In the genomic region with DNA sequence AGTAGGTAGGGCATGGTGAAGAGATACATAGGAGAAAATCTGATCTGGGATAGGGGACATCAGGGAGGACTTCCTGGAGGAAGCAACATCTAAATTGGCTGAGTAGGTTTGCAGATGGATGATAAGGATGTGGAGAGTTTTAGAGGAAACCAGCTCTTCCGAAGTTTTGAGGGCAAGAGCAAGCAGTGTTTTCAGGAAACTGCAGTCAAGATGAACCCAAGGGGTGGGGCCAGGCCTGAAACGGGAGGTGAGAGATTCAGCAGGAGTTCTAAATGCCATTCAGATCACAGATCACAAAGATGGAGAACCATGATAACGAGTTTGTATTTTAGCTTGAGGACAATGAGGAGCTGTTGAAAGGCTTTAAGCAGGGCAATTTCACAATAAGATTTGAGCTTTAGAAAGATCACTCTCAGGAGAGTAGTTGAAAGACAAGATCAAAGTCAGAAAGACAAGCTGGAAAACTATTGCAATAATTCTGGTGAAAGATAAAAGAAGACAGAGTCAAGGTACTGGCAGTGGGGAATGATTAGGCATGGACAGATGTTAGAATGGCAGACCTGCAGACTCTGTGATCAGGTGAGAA, we compare ENCODE assay signal across 30 cellular contexts.
DNase-seq lines count a peak whose midpoint lies in the region; ATAC-seq and TF ChIP-seq lines count a peak whose summit lies in the region.
"Had no signal": no experiment of that assay in that cellular context is flagged by ENCODE, and none has a peak within 500 bp of the region (broad histone marks: within the 10 kb centered on the region; RNA-seq: fewer than 3 reads in every experiment).

No MANE protein-coding gene starts in this region.

- no peak for TF ChIP-seq POLR2A in esophagus muscularis mucosa (IDR thresholded peaks at IDR 0.05; ENCODE audit: low read depth)
- TF ChIP-seq POLR2A in heart left ventricle (IDR thresholded peaks at IDR 0.05) = no peak

- H3K4me3 ChIP-seq in naive thymus-derived CD4-positive, alpha-beta T cell (ENCODE audit: low read length) = no peak overlapping the region
- H3K4me3 ChIP-seq in esophagus muscularis mucosa = no peak overlapping the region
- no peak overlapping the region for H3K4me3 ChIP-seq in heart left ventricle
- H3K4me3 ChIP-seq: adrenal gland, MG63, SJSA1, skin epidermis, tibial artery had no signal

- H3K9me3 ChIP-seq in naive thymus-derived CD4-positive, alpha-beta T cell (ENCODE audit: control insufficient read depth in 2 of 3, low read length in 3 of 3) = no peaks in the 10 kb centered on the region
- H3K9me3 ChIP-seq in esophagus muscularis mucosa (no peaks in the 10 kb centered on the region), heart left ventricle (no peaks in the 10 kb centered on the region)
- H3K9me3 ChIP-seq: adrenal gland, MG63, SJSA1, tibial artery had no signal

- no peaks in the 10 kb centered on the region for H3K36me3 Mint-ChIP-seq in activated CD8-positive, alpha-beta T cell treated with anti-CD3 and anti-CD28 coated beads for 36 hours (ENCODE audit: low read depth)
- H3K36me3 Mint-ChIP-seq in activated CD8-positive, alpha-beta T cell treated with anti-CD3 and anti-CD28 coated beads, Interleukin-2, amount 10 ng/mL, durations not matched to agents 7 days and 5 days (ENCODE audit: low read depth) = peaks cover under 1% of the 10 kb centered on the region
- H3K36me3 Mint-ChIP-seq in naive thymus-derived CD4-positive, alpha-beta T cell = peaks cover 0 to 2% (median under 1%) of the 10 kb centered on the region in 5 donors
- H3K36me3 Mint-ChIP-seq: WTC11 had no signal

- CTCF ChIA-PET in activated CD8-positive, alpha-beta T cell treated with anti-CD3 and anti-CD28 coated beads for 36 hours (lab: Charles Lee) = interaction anchor here (1.2 to 4.8 kb wide), 2 partner anchors 23 to 311 kb away, joined by 4 to 66 read pairs; no protein-coding TSS in a partner anchor
- CTCF ChIA-PET in activated CD8-positive, alpha-beta T cell treated with anti-CD3 and anti-CD28 coated beads, Interleukin-2, amount 10 ng/mL, durations not matched to agents 7 days and 5 days (lab: Charles Lee) = interaction anchor here (1.4 to 3.3 kb wide), 3 partner anchors 21 to 312 kb away, joined by 4 to 22 read pairs (median 12); no protein-coding TSS in a partner anchor
- CTCF ChIA-PET in naive thymus-derived CD4-positive, alpha-beta T cell (lab: Charles Lee) = interaction anchor here (0.6 to 2.3 kb wide), 3 partner anchors 23 to 667 kb away, joined by 3 to 14 read pairs (median 4); no protein-coding TSS in a partner anchor

- TF ChIP-seq CTCF in activated CD8-positive, alpha-beta T cell treated with anti-CD3 and anti-CD28 coated beads for 36 hours (IDR thresholded peaks at IDR 0.05) = no peak
- TF ChIP-seq CTCF in esophagus muscularis mucosa (IDR thresholded peaks at IDR 0.05) (no peak), heart left ventricle (IDR thresholded peaks at IDR 0.05) (no peak)

- no peak overlapping the region for H3K27ac ChIP-seq in naive thymus-derived CD4-positive, alpha-beta T cell (ENCODE audit: low read depth, low read length)
- no peak overlapping the region for H3K27ac ChIP-seq in esophagus muscularis mucosa (replicated peaks in 1 of 4)
- no peak overlapping the region for H3K27ac ChIP-seq in heart left ventricle
- H3K27ac ChIP-seq: adrenal gland, brain microvascular endothelial cell, epithelial cell of prostate, SJSA1, skin epidermis, tibial artery had no signal

- no peak for ATAC-seq in activated CD8-positive, alpha-beta T cell treated with anti-CD3 and anti-CD28 coated beads for 36 hours
- no peak for ATAC-seq in activated CD8-positive, alpha-beta T cell treated with anti-CD3 and anti-CD28 coated beads, Interleukin-2, amount 10 ng/mL, durations not matched to agents 7 days and 5 days
- no peak for ATAC-seq in naive thymus-derived CD4-positive, alpha-beta T cell
- ATAC-seq in heart left ventricle = no peak
- ATAC-seq: natural killer cell treated with Interleukin-12 subunit alpha and Interleukin-12 subunit beta and Interleukin-15 and Interleukin-18, amount 100 ng/mL, for 72 hours; stimulated activated naive CD8-positive, alpha-beta T cell treated with anti-CD3 and anti-CD28 coated beads, Interleukin-15, amount 100 ng/mL, for 72 hours; WTC11 had no signal

- intact Hi-C loops in activated CD8-positive, alpha-beta T cell treated with anti-CD3 and anti-CD28 coated beads for 36 hours (cut with micrococcal nuclease) = no loop called here
- intact Hi-C loops in naive thymus-derived CD4-positive, alpha-beta T cell (cut with micrococcal nuclease) = loop anchor here in 1 of 2 donors (5.0 to 10.0 kb wide), 4 partner anchors 71 to 403 kb away; a partner anchor contains a TSS
- intact Hi-C loops in esophagus muscularis mucosa (cut with DNase I) (loop anchor here (10.0 kb wide), 2 partner anchors 183 to 313 kb away; no protein-coding TSS in a partner anchor), heart left ventricle (cut with DNase I) (loop anchor here (5.0 to 10.0 kb wide), 11 partner anchors 83 to 511 kb away; a partner anchor contains a TSS)

- no peaks in the 10 kb centered on the region for H3K27me3 ChIP-seq in naive thymus-derived CD4-positive, alpha-beta T cell (ENCODE audit: control insufficient read depth in 2 of 2, insufficient read depth in 2 of 2, low read length in 2 of 2)
- no peaks in the 10 kb centered on the region for H3K27me3 ChIP-seq in esophagus muscularis mucosa
- H3K27me3 ChIP-seq in heart left ventricle = no peaks in the 10 kb centered on the region
- H3K27me3 ChIP-seq: adrenal gland, brain microvascular endothelial cell, MG63, tibial artery had no signal

- H3K9me3 Mint-ChIP-seq in activated CD8-positive, alpha-beta T cell treated with anti-CD3 and anti-CD28 coated beads for 36 hours = peaks cover 2% of the 10 kb centered on the region
- peaks cover 4% of the 10 kb centered on the region for H3K9me3 Mint-ChIP-seq in activated CD8-positive, alpha-beta T cell treated with anti-CD3 and anti-CD28 coated beads, Interleukin-2, amount 10 ng/mL, durations not matched to agents 7 days and 5 days (ENCODE audit: insufficient read depth)
- H3K9me3 Mint-ChIP-seq in naive thymus-derived CD4-positive, alpha-beta T cell = peaks cover 0 to 2% (median 1%) of the 10 kb centered on the region in 11 donors
- H3K9me3 Mint-ChIP-seq: H9; natural killer cell treated with Interleukin-12 subunit alpha and Interleukin-12 subunit beta and Interleukin-15 and Interleukin-18, amount 100 ng/mL, for 72 hours had no signal

- H3K4me3 Mint-ChIP-seq in activated CD8-positive, alpha-beta T cell treated with anti-CD3 and anti-CD28 coated beads for 36 hours = no peak overlapping the region
- H3K4me3 Mint-ChIP-seq in activated CD8-positive, alpha-beta T cell treated with anti-CD3 and anti-CD28 coated beads, Interleukin-2, amount 10 ng/mL, durations not matched to agents 7 days and 5 days = no peak overlapping the region
- H3K4me3 Mint-ChIP-seq in naive thymus-derived CD4-positive, alpha-beta T cell = peak overlapping the region in 6 of 10 donors; percentile 2 to 43 (median 8)
- H3K4me3 Mint-ChIP-seq: H9; natural killer cell treated with Interleukin-12 subunit alpha and Interleukin-12 subunit beta and Interleukin-15 and Interleukin-18, amount 100 ng/mL, for 72 hours; stimulated activated naive CD8-positive, alpha-beta T cell treated with anti-CD3 and anti-CD28 coated beads, Interleukin-15, amount 100 ng/mL, for 72 hours; WTC11 had no signal

- H3K4me1 Mint-ChIP-seq in activated CD8-positive, alpha-beta T cell treated with anti-CD3 and anti-CD28 coated beads for 36 hours (ENCODE audit: low read depth) = peaks cover 8% of the 10 kb centered on the region
- peaks cover 9% of the 10 kb centered on the region for H3K4me1 Mint-ChIP-seq in activated CD8-positive, alpha-beta T cell treated with anti-CD3 and anti-CD28 coated beads, Interleukin-2, amount 10 ng/mL, durations not matched to agents 7 days and 5 days (ENCODE audit: low read depth)
- peaks cover 12 to 47% (median 17%) of the 10 kb centered on the region in 7 donors for H3K4me1 Mint-ChIP-seq in naive thymus-derived CD4-positive, alpha-beta T cell

- no peak overlapping the region for H3K27ac Mint-ChIP-seq in activated CD8-positive, alpha-beta T cell treated with anti-CD3 and anti-CD28 coated beads for 36 hours
- no peak overlapping the region for H3K27ac Mint-ChIP-seq in activated CD8-positive, alpha-beta T cell treated with anti-CD3 and anti-CD28 coated beads, Interleukin-2, amount 10 ng/mL, durations not matched to agents 7 days and 5 days
- peak overlapping the region; percentile 1 to 76 (median 10) for H3K27ac Mint-ChIP-seq in naive thymus-derived CD4-positive, alpha-beta T cell
- H3K27ac Mint-ChIP-seq: H9; natural killer cell treated with Interleukin-12 subunit alpha and Interleukin-12 subunit beta and Interleukin-15 and Interleukin-18, amount 100 ng/mL, for 72 hours; stimulated activated naive CD8-positive, alpha-beta T cell treated with anti-CD3 and anti-CD28 coated beads, Interleukin-15, amount 100 ng/mL, for 72 hours; WTC11 had no signal

- no peak for TF ChIP-seq EP300 in esophagus muscularis mucosa (IDR thresholded peaks at IDR 0.05)

- 68% methylated on average over 3 of the region's 3 CpGs for WGBS in esophagus muscularis mucosa
- 42 to 54% (median 47%) methylated on average over 3 of the region's 3 CpGs for WGBS in heart left ventricle, 4 donors

- H3K36me3 ChIP-seq in naive thymus-derived CD4-positive, alpha-beta T cell (ENCODE audit: control insufficient read depth in 2 of 3, insufficient read depth in 3 of 3, low read length in 3 of 3) = no peaks in the 10 kb centered on the region
- H3K36me3 ChIP-seq in esophagus muscularis mucosa (no peaks in the 10 kb centered on the region), heart left ventricle (no peaks in the 10 kb centered on the region)
- H3K36me3 ChIP-seq: adrenal gland, brain microvascular endothelial cell, MG63, SJSA1, tibial artery had no signal

- DNase-seq in activated CD8-positive, alpha-beta T cell treated with anti-CD3 and anti-CD28 coated beads for 36 hours = peak; percentile 11
- no peak for DNase-seq in activated CD8-positive, alpha-beta T cell treated with anti-CD3 and anti-CD28 coated beads, Interleukin-2, amount 10 ng/mL, durations not matched to agents 7 days and 5 days
- DNase-seq in ELF-1 (ENCODE audit: low read depth, low spot score) (peak; percentile 53), UCSD-AML1 (lab: John Stamatoyannopoulos, UW; ENCODE audit: unreplicated experiment) (peak; percentile 28), esophagus muscularis mucosa (ENCODE audit: extremely low spot score) (no peak), NCI-H1694 (lab: John Stamatoyannopoulos, UW) (no peak), heart left ventricle (no peak)
- peak in 3 of 9 donors; percentile 16 to 42 (median 34) for DNase-seq in naive thymus-derived CD4-positive, alpha-beta T cell
- DNase-seq: ACHN; activated CD8-positive, alpha-beta memory T cell treated with anti-CD3 and anti-CD28 coated beads for 24 hours; activated gamma-delta T cell treated with Interleukin-2 at 50 U/mL for 16 hours; adrenal gland; brain microvascular endothelial cell; DMS79 treated with DMSO at 0.1 percent for 48 hours; H9; kidney; MG63; NCI-H1417 treated with DMSO at 0.1 percent for 48 hours; NCI-H2081 treated with DMSO at 0.1 percent for 48 hours; NCI-H446; NCI-H82; stimulated activated CD4-positive, alpha-beta T cell treated with anti-CD3 and anti-CD28 coated beads, Interleukin-1b, Interleukin-23, amount 100 ng/mL, for 48 hours; stimulated activated CD8-positive, alpha-beta memory T cell treated with anti-CD3 and anti-CD28 coated beads, Interleukin-4, amount 100 ng/mL, for 48 hours; stimulated activated naive CD8-positive, alpha-beta T cell treated with anti-CD3 and anti-CD28 coated beads, Interleukin-15, amount 100 ng/mL, for 72 hours; tibial artery had no signal

- peaks cover 0 to 11% of the 10 kb centered on the region in 2 donors for H3K4me1 ChIP-seq in naive thymus-derived CD4-positive, alpha-beta T cell (ENCODE audit: control insufficient read depth in 2 of 2, insufficient read depth in 2 of 2, low read length in 2 of 2)
- peaks cover 15 to 27% (median 26%) of the 10 kb centered on the region in 4 donors for H3K4me1 ChIP-seq in esophagus muscularis mucosa
- H3K4me1 ChIP-seq in heart left ventricle = peaks cover 0 to 37% (median 21%) of the 10 kb centered on the region in 12 donors
- H3K4me1 ChIP-seq: SJSA1 had no signal

- POLR2A ChIA-PET in activated CD8-positive, alpha-beta T cell treated with anti-CD3 and anti-CD28 coated beads for 36 hours (lab: Charles Lee) = interaction anchor here (0.6 kb wide), 1 partner anchor 8 kb away, joined by 3 read pairs; no protein-coding TSS in a partner anchor
- POLR2A ChIA-PET in activated CD8-positive, alpha-beta T cell treated with anti-CD3 and anti-CD28 coated beads, Interleukin-2, amount 10 ng/mL, durations not matched to agents 7 days and 5 days (lab: Charles Lee) = interaction anchor here (1.8 kb wide), 1 partner anchor 23 kb away, joined by 5 read pairs; no protein-coding TSS in a partner anchor
- POLR2A ChIA-PET in naive thymus-derived CD4-positive, alpha-beta T cell (lab: Charles Lee) = interaction anchor here (0.6 to 1.2 kb wide), 2 partner anchors 45 to 400 kb away, joined by 4 to 5 read pairs; no protein-coding TSS in a partner anchor

- peaks cover 5% of the 10 kb centered on the region for H3K27me3 Mint-ChIP-seq in activated CD8-positive, alpha-beta T cell treated with anti-CD3 and anti-CD28 coated beads for 36 hours
- H3K27me3 Mint-ChIP-seq in activated CD8-positive, alpha-beta T cell treated with anti-CD3 and anti-CD28 coated beads, Interleukin-2, amount 10 ng/mL, durations not matched to agents 7 days and 5 days (ENCODE audit: low read depth) = peaks cover 14% of the 10 kb centered on the region
- peaks cover 0 to 6% (median 3%) of the 10 kb centered on the region in 5 donors for H3K27me3 Mint-ChIP-seq in naive thymus-derived CD4-positive, alpha-beta T cell

Comparison
In these comparisons a context has a peak if more than half of its experiments do, and no peak if none do; other contexts are left out.
1. DNase-seq: peak in activated CD8-positive, alpha-beta T cell treated with anti-CD3 and anti-CD28 coated beads for 36 hours (single experiment), ELF-1 (single experiment) and UCSD-AML1 (single experiment); none in activated CD8-positive, alpha-beta T cell treated with anti-CD3 and anti-CD28 coated beads, Interleukin-2, amount 10 ng/mL, durations not matched to agents 7 days and 5 days (single experiment), esophagus muscularis mucosa (single experiment), NCI-H1694 (single experiment) and heart left ventricle (0 of 5).
2. H3K27ac Mint-ChIP-seq: peak in naive thymus-derived CD4-positive, alpha-beta T cell (9 of 9); none in activated CD8-positive, alpha-beta T cell treated with anti-CD3 and anti-CD28 coated beads for 36 hours (single experiment) and activated CD8-positive, alpha-beta T cell treated with anti-CD3 and anti-CD28 coated beads, Interleukin-2, amount 10 ng/mL, durations not matched to agents 7 days and 5 days (single experiment).
3. H3K4me3 Mint-ChIP-seq: peak in naive thymus-derived CD4-positive, alpha-beta T cell (6 of 10); none in activated CD8-positive, alpha-beta T cell treated with anti-CD3 and anti-CD28 coated beads for 36 hours (single experiment) and activated CD8-positive, alpha-beta T cell treated with anti-CD3 and anti-CD28 coated beads, Interleukin-2, amount 10 ng/mL, durations not matched to agents 7 days and 5 days (single experiment).